ENCODE assay signal across 18 cellular contexts in the genomic region with DNA sequence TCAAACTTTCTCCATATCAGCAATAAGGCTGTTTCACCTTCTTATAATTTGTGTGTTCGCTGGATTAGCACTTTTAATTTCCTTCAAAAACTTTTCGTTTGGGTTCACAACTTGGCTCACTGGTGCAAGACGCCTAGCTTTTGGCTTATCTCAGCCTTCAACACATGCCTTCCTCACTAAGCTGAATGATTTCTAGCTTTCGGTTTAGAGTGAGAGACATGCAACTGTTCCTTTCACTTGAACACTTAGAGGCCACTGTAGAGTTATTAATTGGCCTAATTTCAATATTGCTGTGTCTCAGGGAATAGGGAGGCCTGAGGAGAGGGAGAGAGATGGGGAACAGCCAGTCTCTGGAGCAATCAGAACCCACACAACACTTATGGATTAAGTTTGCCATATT. TPM values are rescaled to one million over a fixed set of nuclear protein-coding genes. Genes with fewer than 3 reads are reported as not detected.
DNase-seq lines count a peak whose midpoint lies in the region; ATAC-seq and TF ChIP-seq lines count a peak whose summit lies in the region.
"Had no signal": no experiment of that assay in that cellular context is flagged by ENCODE, and none has a peak within 500 bp of the region (broad histone marks: within the 10 kb centered on the region; RNA-seq: fewer than 3 reads in every experiment).

No MANE protein-coding gene starts in this region.

- no peaks in the 10 kb centered on the region for H3K27me3 ChIP-seq in effector memory CD4-positive, alpha-beta T cell (replicated peaks; ENCODE audit: control insufficient read depth, insufficient read depth, low read length, poor library complexity, severe bottlenecking)
- H3K27me3 ChIP-seq: foreskin keratinocyte, Peyer's patch, spleen had no signal

- no peaks in the 10 kb centered on the region for H3K4me1 ChIP-seq in effector memory CD4-positive, alpha-beta T cell (ENCODE audit: control insufficient read depth, insufficient read depth, low read length, poor library complexity, severe bottlenecking)
- H3K4me1 ChIP-seq: foreskin keratinocyte, spleen had no signal

- no peaks in the 10 kb centered on the region for H3K9me3 ChIP-seq in effector memory CD4-positive, alpha-beta T cell (ENCODE audit: control insufficient read depth, low read length)
- H3K9me3 ChIP-seq: Peyer's patch, spleen had no signal

- DNase-seq in activated CD4-positive, alpha-beta T cell treated with anti-CD3 and anti-CD28 coated beads for 36 hours: no peak
- DNase-seq in activated CD4-positive, alpha-beta T cell treated with anti-CD3 and anti-CD28 coated beads, Interleukin-2, amount 50 U/mL, for 1 hour: no peak
- DNase-seq in left colon: no peak
- DNase-seq in activated CD8-positive, alpha-beta T cell treated with anti-CD3 and anti-CD28 coated beads for 36 hours: no peak
- DNase-seq in effector memory CD4-positive, alpha-beta T cell: no peak
- DNase-seq: foreskin keratinocyte, GOT3, NCI-H1417 treated with DMSO at 0.1 percent for 48 hours, NCI-H2171 treated with DMSO at 0.1 percent for 48 hours, Peyer's patch, spleen had no signal

- H3K4me3 ChIP-seq in effector memory CD4-positive, alpha-beta T cell (ENCODE audit: insufficient read depth, low read depth, low read length, poor library complexity, severe bottlenecking): no peak overlapping the region
- H3K4me3 ChIP-seq: Peyer's patch, SK-N-MC, spleen had no signal

- no peak overlapping the region for H3K4me3 Mint-ChIP-seq in activated CD4-positive, alpha-beta T cell treated with anti-CD3 and anti-CD28 coated beads for 36 hours
- H3K4me3 Mint-ChIP-seq in activated CD8-positive, alpha-beta T cell treated with anti-CD3 and anti-CD28 coated beads for 36 hours: no peak overlapping the region
- H3K4me3 Mint-ChIP-seq: brain had no signal

- POLR2A ChIA-PET in activated CD4-positive, alpha-beta T cell treated with anti-CD3 and anti-CD28 coated beads for 36 hours (lab: Charles Lee): no interaction called here
- POLR2A ChIA-PET in activated CD8-positive, alpha-beta T cell treated with anti-CD3 and anti-CD28 coated beads for 36 hours (lab: Charles Lee): interaction anchor here (0.9 kb wide), 1 partner anchor 20 kb away, joined by 3 read pairs; no protein-coding TSS in a partner anchor

- peaks cover 4% of the 10 kb centered on the region for H3K27me3 Mint-ChIP-seq in activated CD4-positive, alpha-beta T cell treated with anti-CD3 and anti-CD28 coated beads for 36 hours
- H3K27me3 Mint-ChIP-seq in activated CD8-positive, alpha-beta T cell treated with anti-CD3 and anti-CD28 coated beads for 36 hours: peaks cover 2% of the 10 kb centered on the region

- no peak for TF ChIP-seq CTCF in activated CD8-positive, alpha-beta T cell treated with anti-CD3 and anti-CD28 coated beads for 36 hours (IDR thresholded peaks at IDR 0.05)

- no peaks in the 10 kb centered on the region for H3K36me3 Mint-ChIP-seq in activated CD4-positive, alpha-beta T cell treated with anti-CD3 and anti-CD28 coated beads for 36 hours (ENCODE audit: low read depth)
- no peaks in the 10 kb centered on the region for H3K36me3 Mint-ChIP-seq in activated CD8-positive, alpha-beta T cell treated with anti-CD3 and anti-CD28 coated beads for 36 hours (ENCODE audit: low read depth)
- H3K36me3 Mint-ChIP-seq: brain had no signal

- H3K27ac Mint-ChIP-seq in activated CD4-positive, alpha-beta T cell treated with anti-CD3 and anti-CD28 coated beads for 36 hours: no peak overlapping the region
- H3K27ac Mint-ChIP-seq in activated CD8-positive, alpha-beta T cell treated with anti-CD3 and anti-CD28 coated beads for 36 hours: no peak overlapping the region
- H3K27ac Mint-ChIP-seq: activated T-helper 2 cell treated with anti-CD3 and anti-CD28 coated beads, Interferon-gamma antibody, Interleukin-2, Interleukin-4, amounts not matched to agents 10 μg/mL and 5 μg/mL and 100 μg/mL, durations not matched to agents 14 hours and 24 hours and 36 hours; brain had no signal

- peaks cover 13% of the 10 kb centered on the region for H3K4me1 Mint-ChIP-seq in activated CD4-positive, alpha-beta T cell treated with anti-CD3 and anti-CD28 coated beads for 36 hours
- peaks cover 4% of the 10 kb centered on the region for H3K4me1 Mint-ChIP-seq in activated CD8-positive, alpha-beta T cell treated with anti-CD3 and anti-CD28 coated beads for 36 hours (ENCODE audit: low read depth)
- H3K4me1 Mint-ChIP-seq: brain had no signal

- no peaks in the 10 kb centered on the region for H3K36me3 ChIP-seq in effector memory CD4-positive, alpha-beta T cell (ENCODE audit: control insufficient read depth, insufficient read depth, low read length)
- H3K36me3 ChIP-seq: Peyer's patch, spleen had no signal

- ATAC-seq in activated CD4-positive, alpha-beta T cell treated with anti-CD3 and anti-CD28 coated beads for 36 hours: peak; percentile 47
- peak; percentile 70 for ATAC-seq in HG02610 (IDR thresholded peaks at IDR 0.05; ENCODE audit: unreplicated experiment)
- peak; percentile 62 for ATAC-seq in HG03354 (IDR thresholded peaks at IDR 0.05; ENCODE audit: poor library complexity, severe bottlenecking, unreplicated experiment)
- ATAC-seq in left colon: no peak
- ATAC-seq in GM21515 (IDR thresholded peaks at IDR 0.05; ENCODE audit: unreplicated experiment): no peak
- ATAC-seq in activated CD8-positive, alpha-beta T cell treated with anti-CD3 and anti-CD28 coated beads for 36 hours: no peak
- ATAC-seq: foreskin keratinocyte had no signal

- intact Hi-C loops in activated CD4-positive, alpha-beta T cell treated with anti-CD3 and anti-CD28 coated beads for 36 hours (cut with DNase I, micrococcal nuclease): no loop called here
- intact Hi-C loops in left colon (cut with DNase I, micrococcal nuclease): no loop called here
- intact Hi-C loops in activated CD8-positive, alpha-beta T cell treated with anti-CD3 and anti-CD28 coated beads for 36 hours (cut with micrococcal nuclease): no loop called here

- H3K9me3 Mint-ChIP-seq in activated CD4-positive, alpha-beta T cell treated with anti-CD3 and anti-CD28 coated beads for 36 hours (ENCODE audit: low read depth): no peaks in the 10 kb centered on the region
- peaks cover 3% of the 10 kb centered on the region for H3K9me3 Mint-ChIP-seq in activated CD8-positive, alpha-beta T cell treated with anti-CD3 and anti-CD28 coated beads for 36 hours
- H3K9me3 Mint-ChIP-seq: activated T-helper 2 cell treated with anti-CD3 and anti-CD28 coated beads, Interferon-gamma antibody, Interleukin-2, Interleukin-4, amounts not matched to agents 10 μg/mL and 5 μg/mL and 100 μg/mL, durations not matched to agents 14 hours and 24 hours and 36 hours; brain had no signal

- no peak overlapping the region for H3K27ac ChIP-seq in effector memory CD4-positive, alpha-beta T cell (ENCODE audit: insufficient read depth, low read length, poor library complexity, severe bottlenecking)
- H3K27ac ChIP-seq: 22Rv1, foreskin keratinocyte, Peyer's patch, SK-N-MC, spleen had no signal

- CTCF ChIA-PET in activated CD4-positive, alpha-beta T cell treated with anti-CD3 and anti-CD28 coated beads for 36 hours (lab: Charles Lee): interaction anchor here (0.9 to 1.4 kb wide), 2 partner anchors 47 to 163 kb away, joined by 3 to 5 read pairs; no protein-coding TSS in a partner anchor
- CTCF ChIA-PET in activated CD8-positive, alpha-beta T cell treated with anti-CD3 and anti-CD28 coated beads for 36 hours (lab: Charles Lee): interaction anchor here (1.0 to 1.7 kb wide), 4 partner anchors 27 to 358 kb away, joined by 3 to 7 read pairs (median 4); no protein-coding TSS in a partner anchor

RNA-seq across cellular contexts. Expression of a gene that starts 41.2 kb away (rescaled TPM):
- total RNA-seq in activated CD4-positive, alpha-beta T cell treated with anti-CD3 and anti-CD28 coated beads for 36 hours: 1 to 10 TPM; 6.6 to 7.4 TPM
- 10 to 100 TPM; 11.3 to 23.2 TPM for total RNA-seq in left colon
- total RNA-seq in activated CD8-positive, alpha-beta T cell treated with anti-CD3 and anti-CD28 coated beads for 36 hours: 1 to 10 TPM; 4.8 to 6.4 TPM

Comparison
In these comparisons a context has a peak if more than half of its experiments do, and no peak if none do; other contexts are left out.
1. ATAC-seq: peak in activated CD4-positive, alpha-beta T cell treated with anti-CD3 and anti-CD28 coated beads for 36 hours (single experiment), HG02610 (single experiment) and HG03354 (single experiment); none in left colon (single experiment), GM21515 (single experiment) and activated CD8-positive, alpha-beta T cell treated with anti-CD3 and anti-CD28 coated beads for 36 hours (single experiment).